12 cellular contexts compared by ENCODE assay signal in the genomic region with DNA sequence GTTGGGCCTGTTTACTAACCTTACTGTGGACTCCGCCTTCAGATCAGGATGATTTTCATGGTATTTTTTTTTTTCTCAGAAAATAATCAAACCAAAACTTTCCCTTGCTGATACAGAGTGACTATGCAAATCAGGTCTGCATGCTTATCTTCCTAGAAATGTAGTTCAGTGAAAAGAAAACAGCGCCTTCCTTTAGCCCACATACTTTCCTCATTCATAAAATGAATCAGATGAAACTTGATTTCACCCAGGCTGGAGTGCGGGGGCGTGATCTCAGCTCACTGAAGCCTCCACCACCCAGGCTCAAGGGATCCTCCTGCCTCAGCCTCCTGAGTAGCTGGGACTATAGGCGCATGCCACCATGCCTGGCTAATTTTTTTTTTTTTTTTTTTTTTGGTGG. TPM values are rescaled to one million over a fixed set of nuclear protein-coding genes. Genes with fewer than 3 reads are reported as not detected.
DNase-seq lines count a peak whose midpoint lies in the region; ATAC-seq, FAIRE-seq and TF ChIP-seq lines count a peak whose summit lies in the region.
"Had no signal": no experiment of that assay in that cellular context is flagged by ENCODE, and none has a peak within 500 bp of the region (broad histone marks: within the 10 kb centered on the region; RNA-seq: fewer than 3 reads in every experiment).

No MANE protein-coding gene starts in this region.

- intact Hi-C loops in activated CD4-positive, alpha-beta T cell treated with anti-CD3 and anti-CD28 coated beads, Interleukin-2, amount 10 ng/mL, durations not matched to agents 24 days and 14 days (cut with micrococcal nuclease): loop anchor here (1.0 to 2.0 kb wide), 5 partner anchors 45 to 168 kb away; a partner anchor contains a TSS
- intact Hi-C loops in GM12878 (cut with micrococcal nuclease; ENCODE audit: unreplicated experiment): loop anchor here (5.0 kb wide), 4 partner anchors 52 to 258 kb away; no protein-coding TSS in a partner anchor
- intact Hi-C loops in A673 (cut with micrococcal nuclease; ENCODE audit: unreplicated experiment): no loop called here

- peak; percentile 57 to 79; a peak in 3 of 4 replicates for TF ChIP-seq EP300 in GM12878 (IDR thresholded peaks at IDR 0.05; ENCODE audit: borderline replicate concordance in 1 of 2, control insufficient read depth in 1 of 2, low read depth in 2 of 2, low read length in 2 of 2)

- CTCF ChIA-PET in GM12878 (lab: Yijun Ruan, JAX) (interaction anchor here (0.7 to 7.2 kb wide), 7 partner anchors 9 to 132 kb away, joined by 3 to 78 read pairs (median 4); no protein-coding TSS in a partner anchor), A673 (lab: Charles Lee) (no interaction called here)

- H3K36me3 Mint-ChIP-seq in activated CD4-positive, alpha-beta T cell treated with anti-CD3 and anti-CD28 coated beads, Interleukin-2, amount 10 ng/mL, durations not matched to agents 24 days and 14 days (ENCODE audit: low read depth): peaks cover 1% of the 10 kb centered on the region
- H3K36me3 Mint-ChIP-seq: CD8-positive, alpha-beta memory T cell had no signal

- H3K4me3 ChIP-seq in GM12878 (no peak overlapping the region), A673 (ENCODE audit: low read depth, low read length, poor library complexity, severe bottlenecking) (no peak overlapping the region)
- H3K4me3 ChIP-seq: transverse colon had no signal

- TF ChIP-seq RAD21 in GM12878 (IDR thresholded peaks at IDR 0.05; ENCODE audit: insufficient read depth, low read depth, low read length): no peak

- no peaks in the 10 kb centered on the region for H4K20me1 ChIP-seq in GM12878 (ENCODE audit: control insufficient read depth, insufficient read depth)

- no peak for FAIRE-seq in GM12878 (lab: Jason Lieb, UNC)

- H3K27me3 Mint-ChIP-seq in activated CD4-positive, alpha-beta T cell treated with anti-CD3 and anti-CD28 coated beads, Interleukin-2, amount 10 ng/mL, durations not matched to agents 24 days and 14 days: peaks cover 62% of the 10 kb centered on the region

- peak overlapping the region; percentile 50 for H3K4me2 ChIP-seq in GM12878 (ENCODE audit: control insufficient read depth, insufficient read depth)

- in situ Hi-C loops in GM13976 (cut with MboI; ENCODE audit: low sequenced_read_pairs, unreplicated experiment) (no loop called here), GM12878 (cut with MboI) (no loop called here)

- peaks cover 22% of the 10 kb centered on the region for H3K4me1 Mint-ChIP-seq in activated CD4-positive, alpha-beta T cell treated with anti-CD3 and anti-CD28 coated beads, Interleukin-2, amount 10 ng/mL, durations not matched to agents 24 days and 14 days
- H3K4me1 Mint-ChIP-seq: CD8-positive, alpha-beta memory T cell had no signal

- TF ChIP-seq POLR2A in GM12878 (IDR thresholded peaks at IDR 0.05; ENCODE audit: low read depth, low read length): no peak

- H3K9me3 Mint-ChIP-seq in activated CD4-positive, alpha-beta T cell treated with anti-CD3 and anti-CD28 coated beads, Interleukin-2, amount 10 ng/mL, durations not matched to agents 24 days and 14 days: no peaks in the 10 kb centered on the region
- H3K9me3 Mint-ChIP-seq: CD8-positive, alpha-beta memory T cell had no signal

- peak; percentile 58 for DNase-seq in GM13976 (ENCODE audit: low spot score)
- peak; percentile 75 for DNase-seq in activated CD4-positive, alpha-beta T cell treated with anti-CD3 and anti-CD28 coated beads, Interleukin-2, amount 10 ng/mL, durations not matched to agents 24 days and 14 days
- peak; percentile 57 for DNase-seq in GM12878 (ENCODE audit: low read depth, low spot score)
- DNase-seq in stimulated activated CD4-positive, alpha-beta T cell treated with anti-CD3 and anti-CD28 coated beads, Interleukin-4, amount 100 ng/mL, for 48 hours (ENCODE audit: low read depth in 2 of 2): peak; percentile 76 to 81
- DNase-seq in GM19240 (ENCODE audit: insufficient read length, low spot score): no peak
- DNase-seq in A673 (ENCODE audit: low spot score): no peak
- DNase-seq in GM03348 (ENCODE audit: low spot score): no peak
- DNase-seq: CD8-positive, alpha-beta memory T cell; NCI-H2171; SIG-M5; transverse colon had no signal

- SMC1A ChIA-PET in GM12878 (lab: Charles Lee; ENCODE audit: uncharacterized antibody, unreplicated experiment): interaction anchor here (0.6 to 6.7 kb wide), 20 partner anchors 8 to 249 kb away, joined by 3 to 117 read pairs (median 4); a partner anchor contains a TSS

- RAD21 ChIA-PET in GM12878 (lab: Charles Lee; ENCODE audit: unreplicated experiment): interaction anchor here (0.9 to 9.2 kb wide), 9 partner anchors 10 to 129 kb away, joined by 3 to 84 read pairs (median 4); a partner anchor contains a TSS

- H3K27me3 ChIP-seq in GM12878 (replicated peaks in 1 of 2; ENCODE audit: control insufficient read depth in 2 of 2, insufficient read depth in 2 of 2, low read length in 1 of 2) (no peaks in the 10 kb centered on the region; a peak in 1 of 4 replicates), A673 (replicated peaks; ENCODE audit: insufficient read depth, low read depth, low read length, poor library complexity) (no peaks in the 10 kb centered on the region)
- H3K27me3 ChIP-seq: transverse colon had no signal

- TF ChIP-seq CTCF in GM13976 (IDR thresholded peaks at IDR 0.05; ENCODE audit: borderline replicate concordance, control extremely low read depth, extremely low read depth, insufficient read depth, missing control alignments): no peak
- TF ChIP-seq CTCF in GM12878 (IDR thresholded peaks at IDR 0.05 in 2 of 3, conservative IDR thresholded peaks at IDR 0.05 in 1 of 3; ENCODE audit: control insufficient read depth in 2 of 3, extremely low read depth in 1 of 3, insufficient read depth in 1 of 3, low read depth in 3 of 3, low read length in 3 of 3): no peak
- TF ChIP-seq CTCF in A673 (conservative IDR thresholded peaks at IDR 0.05; ENCODE audit: low read depth, low read length): no peak

- no peak overlapping the region for H2AFZ ChIP-seq in GM12878 (ENCODE audit: control insufficient read depth, low read depth, low read length)

- POLR2A ChIA-PET in GM12878 (lab: Charles Lee): interaction anchor here (0.5 to 1.8 kb wide), 4 partner anchors 9 to 300 kb away, joined by 3 to 12 read pairs (median 4); no protein-coding TSS in a partner anchor
- POLR2A ChIA-PET in A673 (lab: Charles Lee; ENCODE audit: low non-redundant PET): no interaction called here

- H3K27ac ChIP-seq in GM12878 (ENCODE audit: control insufficient read depth, insufficient read depth) (no peak overlapping the region), A673 (ENCODE audit: low read depth, low read length, poor library complexity, severe bottlenecking) (no peak overlapping the region)
- H3K27ac ChIP-seq: transverse colon had no signal

- peak overlapping the region; percentile 67 for H3K27ac Mint-ChIP-seq in activated CD4-positive, alpha-beta T cell treated with anti-CD3 and anti-CD28 coated beads, Interleukin-2, amount 10 ng/mL, durations not matched to agents 24 days and 14 days

- ATAC-seq in GM12878 (peak; percentile 54), HG03439 (IDR thresholded peaks at IDR 0.05; ENCODE audit: unreplicated experiment) (no peak)

- H3K9me3 ChIP-seq in GM12878 (replicated peaks; ENCODE audit: control insufficient read depth, insufficient read depth, low read length) (no peaks in the 10 kb centered on the region; the same call in 2 of the 3 replicates), A673 (ENCODE audit: low read depth, low read length, poor library complexity, severe bottlenecking) (no peaks in the 10 kb centered on the region)
- H3K9me3 ChIP-seq: transverse colon had no signal

- BruUV-seq in GM12878 (replicated peaks; lab: Mats Ljungman, UMichigan): no TSS peak
- no TSS peak for BruUV-seq in A673 (replicated peaks; lab: Mats Ljungman, UMichigan)

- no peak overlapping the region for H3K9ac ChIP-seq in GM12878 (ENCODE audit: control insufficient read depth, insufficient read depth, low read length)

- whole genome bisulfite sequencing in GM12878 (ENCODE audit: insufficient coverage, insufficient replicate concordance, low lambda C conversion rate, missing lambda C conversion rate): under 1% methylated on average over 5 of the region's 5 CpGs

- H3K36me3 ChIP-seq in GM12878 (ENCODE audit: control insufficient read depth in 2 of 2, insufficient read depth in 2 of 2, low read length in 1 of 2) (no peaks in the 10 kb centered on the region), A673 (ENCODE audit: insufficient read depth, low read length, poor library complexity, severe bottlenecking) (no peaks in the 10 kb centered on the region)
- H3K36me3 ChIP-seq: transverse colon had no signal

- H3K79me2 ChIP-seq in GM12878 (ENCODE audit: control insufficient read depth, insufficient read depth, low read length): no peaks in the 10 kb centered on the region

- H3K4me3 Mint-ChIP-seq in activated CD4-positive, alpha-beta T cell treated with anti-CD3 and anti-CD28 coated beads, Interleukin-2, amount 10 ng/mL, durations not matched to agents 24 days and 14 days: peak overlapping the region; percentile 1
- H3K4me3 Mint-ChIP-seq: CD8-positive, alpha-beta memory T cell had no signal

- H3K4me1 ChIP-seq in GM12878 (ENCODE audit: control insufficient read depth, insufficient read depth, low read length): peaks cover 23% of the 10 kb centered on the region
- H3K4me1 ChIP-seq in A673 (ENCODE audit: insufficient read depth, low read length, poor library complexity, severe bottlenecking): peaks cover 14% of the 10 kb centered on the region

RNA-seq across cellular contexts. Expression of a gene that starts 26.0 kb away (rescaled TPM):
- 2.0 and 2.3 TPM in 2 replicates for total RNA-seq in activated CD4-positive, alpha-beta T cell treated with anti-CD3 and anti-CD28 coated beads, Interleukin-2, amount 10 ng/mL, durations not matched to agents 24 days and 14 days
- 14.8 and 17.0 TPM in 2 replicates for total RNA-seq in GM12878 (2013; cell fraction: nucleolus; rRNA removed)
- total RNA-seq in GM12878 (2014; rRNA removed) (0.98 and 1.1 TPM in 2 replicates), GM12878 (2014; rRNA removed; fragmentation: Illumina TruSeq; extraction: Trizol) (0.46 and 0.49 TPM in 2 replicates), GM12878 (2021) (1.5 and 1.9 TPM in 2 replicates), A673 (2021) (11.9 and 13.0 TPM in 2 replicates)
- 0.07 TPM for polyA plus RNA-seq in GM12878 (2011; ENCODE audit: low read depth)
- polyA plus RNA-seq in GM12878 (2011; rRNA removed) (2.4 TPM in 2 replicates), GM12878 (2014; fragmentation: Illumina TruSeq; extraction: Trizol) (0.43 and 0.52 TPM in 2 replicates), GM12878 (2014; fragmentation: Nextera tagmentation; extraction: Ambion mirVana) (under 1 TPM; 0.10 to 0.13 TPM), GM12878 (2014; rRNA removed) (1.1 and 1.2 TPM in 2 replicates), GM12878 (2016; fragmentation: Nextera tagmentation; extraction: Ambion mirVana) (under 1 TPM; 0.05 to 0.20 TPM)
- 3.5 and 4.6 TPM in 2 replicates for polyA plus RNA-seq in GM12878 (2011; cell fraction: cytosol; rRNA removed)
- 5.2 and 7.3 TPM in 2 replicates for polyA plus RNA-seq in GM12878 (2011; cell fraction: nucleus; rRNA removed)
- 0.22 and 0.23 TPM in 2 replicates for polyA plus RNA-seq in GM12878 (2012)
- 3.9 and 7.7 TPM in 2 replicates for polyA minus RNA-seq in GM12878 (2011; rRNA and poly(A)+ RNA removed)
- 4.4 and 4.5 TPM in 2 replicates for polyA minus RNA-seq in GM12878 (2011; cell fraction: cytosol; rRNA and poly(A)+ RNA removed)
- 3.4 and 7.2 TPM in 2 replicates for polyA minus RNA-seq in GM12878 (2011; cell fraction: nucleus; rRNA and poly(A)+ RNA removed)

Comparison
In these comparisons a context has a peak if more than half of its experiments do, and no peak if none do; other contexts are left out.
1. DNase-seq: peak in GM13976 (single experiment), activated CD4-positive, alpha-beta T cell treated with anti-CD3 and anti-CD28 coated beads, Interleukin-2, amount 10 ng/mL, durations not matched to agents 24 days and 14 days (single experiment), GM12878 (single experiment) and stimulated activated CD4-positive, alpha-beta T cell treated with anti-CD3 and anti-CD28 coated beads, Interleukin-4, amount 100 ng/mL, for 48 hours (2 of 2); none in GM19240 (single experiment), A673 (single experiment) and GM03348 (single experiment).